1 cellular context compared by ENCODE assay signal in the genomic region with DNA sequence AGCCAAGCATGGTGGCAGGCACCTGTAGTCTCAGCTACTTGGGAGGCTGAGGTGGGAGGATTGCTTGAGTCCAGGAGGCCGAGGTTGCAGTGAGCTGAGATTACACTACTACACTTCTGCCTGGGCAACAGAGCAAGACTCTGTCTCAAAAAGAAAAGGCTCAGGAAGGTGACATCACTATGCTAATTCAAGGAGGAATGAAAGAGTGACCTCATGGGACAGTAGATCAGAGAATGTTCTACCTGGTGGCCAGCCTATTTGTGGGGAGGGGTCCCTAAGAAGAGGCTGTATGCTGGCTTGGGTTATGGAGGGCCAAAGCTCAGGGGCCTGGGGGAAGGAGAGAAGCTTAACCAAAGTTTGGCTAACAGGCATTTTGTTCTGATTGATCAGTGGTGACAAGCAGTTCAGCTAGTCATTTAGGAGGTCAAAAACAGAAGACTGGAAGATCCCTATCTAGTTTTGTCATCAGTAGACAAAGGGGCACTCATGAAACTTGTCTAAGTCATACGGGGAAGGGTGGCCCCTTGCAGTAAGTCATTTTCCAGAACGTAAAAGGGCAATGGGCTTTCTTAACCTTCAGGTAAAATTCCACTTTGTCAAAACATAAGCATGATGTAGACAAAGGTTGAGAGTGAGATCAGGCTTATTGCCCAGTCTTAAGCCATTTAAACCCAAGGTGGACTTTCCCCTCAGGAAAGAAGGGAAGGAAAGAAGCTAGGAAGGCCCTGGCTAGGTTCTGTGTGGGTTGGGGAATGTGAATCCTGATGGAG.
A peak's percentile ranks its signal among the peaks of the same experiment; 100 is the strongest.
TF ChIP-seq lines count a peak whose summit lies in the region.

No MANE protein-coding gene starts in this region.

TF ChIP-seq in GM12878, 131 proteins besides CTCF, POLR2A, EP300 and RAD21 (continued from another document):
- TF ChIP-seq FOS (IDR thresholded peaks at IDR 0.05; ENCODE audit: borderline replicate concordance, extremely low read depth, insufficient read length): no peak
- TF ChIP-seq, protein P1, sequence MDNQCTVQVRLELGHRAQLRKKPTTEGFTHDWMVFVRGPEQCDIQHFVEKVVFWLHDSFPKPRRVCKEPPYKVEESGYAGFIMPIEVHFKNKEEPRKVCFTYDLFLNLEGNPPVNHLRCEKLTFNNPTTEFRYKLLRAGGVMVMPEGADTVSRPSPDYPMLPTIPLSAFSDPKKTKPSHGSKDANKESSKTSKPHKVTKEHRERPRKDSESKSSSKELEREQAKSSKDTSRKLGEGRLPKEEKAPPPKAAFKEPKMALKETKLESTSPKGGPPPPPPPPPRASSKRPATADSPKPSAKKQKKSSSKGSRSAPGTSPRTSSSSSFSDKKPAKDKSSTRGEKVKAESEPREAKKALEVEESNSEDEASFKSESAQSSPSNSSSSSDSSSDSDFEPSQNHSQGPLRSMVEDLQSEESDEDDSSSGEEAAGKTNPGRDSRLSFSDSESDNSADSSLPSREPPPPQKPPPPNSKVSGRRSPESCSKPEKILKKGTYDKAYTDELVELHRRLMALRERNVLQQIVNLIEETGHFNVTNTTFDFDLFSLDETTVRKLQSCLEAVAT (IDR thresholded peaks at IDR 0.05): no peak
- TF ChIP-seq, protein P2, sequence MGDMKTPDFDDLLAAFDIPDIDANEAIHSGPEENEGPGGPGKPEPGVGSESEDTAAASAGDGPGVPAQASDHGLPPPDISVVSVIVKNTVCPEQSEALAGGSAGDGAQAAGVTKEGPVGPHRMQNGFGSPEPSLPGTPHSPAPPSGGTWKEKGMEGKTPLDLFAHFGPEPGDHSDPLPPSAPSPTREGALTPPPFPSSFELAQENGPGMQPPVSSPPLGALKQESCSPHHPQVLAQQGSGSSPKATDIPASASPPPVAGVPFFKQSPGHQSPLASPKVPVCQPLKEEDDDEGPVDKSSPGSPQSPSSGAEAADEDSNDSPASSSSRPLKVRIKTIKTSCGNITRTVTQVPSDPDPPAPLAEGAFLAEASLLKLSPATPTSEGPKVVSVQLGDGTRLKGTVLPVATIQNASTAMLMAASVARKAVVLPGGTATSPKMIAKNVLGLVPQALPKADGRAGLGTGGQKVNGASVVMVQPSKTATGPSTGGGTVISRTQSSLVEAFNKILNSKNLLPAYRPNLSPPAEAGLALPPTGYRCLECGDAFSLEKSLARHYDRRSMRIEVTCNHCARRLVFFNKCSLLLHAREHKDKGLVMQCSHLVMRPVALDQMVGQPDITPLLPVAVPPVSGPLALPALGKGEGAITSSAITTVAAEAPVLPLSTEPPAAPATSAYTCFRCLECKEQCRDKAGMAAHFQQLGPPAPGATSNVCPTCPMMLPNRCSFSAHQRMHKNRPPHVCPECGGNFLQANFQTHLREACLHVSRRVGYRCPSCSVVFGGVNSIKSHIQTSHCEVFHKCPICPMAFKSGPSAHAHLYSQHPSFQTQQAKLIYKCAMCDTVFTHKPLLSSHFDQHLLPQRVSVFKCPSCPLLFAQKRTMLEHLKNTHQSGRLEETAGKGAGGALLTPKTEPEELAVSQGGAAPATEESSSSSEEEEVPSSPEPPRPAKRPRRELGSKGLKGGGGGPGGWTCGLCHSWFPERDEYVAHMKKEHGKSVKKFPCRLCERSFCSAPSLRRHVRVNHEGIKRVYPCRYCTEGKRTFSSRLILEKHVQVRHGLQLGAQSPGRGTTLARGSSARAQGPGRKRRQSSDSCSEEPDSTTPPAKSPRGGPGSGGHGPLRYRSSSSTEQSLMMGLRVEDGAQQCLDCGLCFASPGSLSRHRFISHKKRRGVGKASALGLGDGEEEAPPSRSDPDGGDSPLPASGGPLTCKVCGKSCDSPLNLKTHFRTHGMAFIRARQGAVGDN (IDR thresholded peaks at IDR 0.05): no peak
- no peak for TF ChIP-seq STAT1 (conservative IDR thresholded peaks at IDR 0.05)
- TF ChIP-seq RELA (IDR thresholded peaks at IDR 0.05; ENCODE audit: borderline replicate concordance, partially characterized antibody): peak; percentile 64
- TF ChIP-seq SUZ12 (IDR thresholded peaks at IDR 0.05; ENCODE audit: unreplicated experiment): no peak
